Comparison of ENCODE assay signal across 16 cellular contexts in the genomic region with DNA sequence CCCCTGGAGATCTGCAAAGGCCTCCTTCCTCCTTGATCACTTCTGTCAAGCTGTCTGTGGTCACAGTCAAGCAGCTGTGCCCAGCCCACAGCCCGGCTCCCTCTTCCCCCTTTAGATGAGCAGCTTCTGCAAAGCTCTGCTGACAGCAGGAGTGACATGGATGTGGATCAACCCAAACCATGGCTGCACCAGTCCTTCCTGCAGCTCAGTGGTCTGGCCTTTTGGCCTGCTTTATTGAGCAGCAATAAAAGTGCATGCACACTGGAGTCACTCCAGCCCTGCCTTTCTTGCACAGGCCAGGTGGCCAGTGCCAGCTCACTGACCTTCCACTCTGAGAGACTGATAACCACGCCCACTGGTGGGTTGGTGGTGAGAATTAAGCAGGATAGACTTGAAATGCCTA.
A peak's percentile ranks its signal among the peaks of the same experiment; 100 is the strongest.
DNase-seq lines count a peak whose midpoint lies in the region; ATAC-seq and TF ChIP-seq lines count a peak whose summit lies in the region.
"Had no signal": no experiment of that assay in that cellular context is flagged by ENCODE, and none has a peak within 500 bp of the region (broad histone marks: within the 10 kb centered on the region; RNA-seq: fewer than 3 reads in every experiment).

No MANE protein-coding gene starts in this region.

- no peaks in the 10 kb centered on the region for H3K9me3 Mint-ChIP-seq in immature natural killer cell

- H3K27ac ChIP-seq in C4-2B (peak overlapping the region; percentile 52), adrenal gland (peak overlapping the region in 1 of 5 donors; percentile 2), RWPE1 (no peak overlapping the region)
- H3K27ac ChIP-seq: gastroesophageal sphincter, SJCRH30 had no signal

- 51 to 75% (median 62%) methylated on average over 2 of the region's 2 CpGs for WGBS in adrenal gland, 4 donors

- H3K36me3 Mint-ChIP-seq in immature natural killer cell = peaks cover 33 to 41% (median 38%) of the 10 kb centered on the region in 3 donors

- peaks cover 0 to 1% of the 10 kb centered on the region in 2 donors for H3K4me1 Mint-ChIP-seq in immature natural killer cell

- ATAC-seq in GM21360 (IDR thresholded peaks at IDR 0.05; ENCODE audit: unreplicated experiment) = no peak
- ATAC-seq: activated CD8-positive, alpha-beta T cell treated with anti-CD3 and anti-CD28 coated beads, Interleukin-2, amount 10 ng/mL, durations not matched to agents 7 days and 5 days had no signal

- POLR2A ChIA-PET in RWPE1 (lab: Yijun Ruan, JAX; ENCODE audit: low non-redundant PET) = no interaction called here

- CTCF ChIA-PET in RWPE1 (lab: Yijun Ruan, JAX) = no interaction called here

- H3K4me3 ChIP-seq in adrenal gland = no peak overlapping the region
- H3K4me3 ChIP-seq: gastroesophageal sphincter, SJCRH30 had no signal

- no peak for TF ChIP-seq CTCF in C4-2B (conservative IDR thresholded peaks at IDR 0.05)
- no peak for TF ChIP-seq CTCF in adrenal gland (IDR thresholded peaks at IDR 0.05)
- no peak for TF ChIP-seq CTCF in RWPE1 (conservative IDR thresholded peaks at IDR 0.05; ENCODE audit: low read depth)

- peaks cover 0 to 1% (median 0%) of the 10 kb centered on the region in 3 donors for H3K27me3 Mint-ChIP-seq in immature natural killer cell (ENCODE audit: low read depth in 3 of 3)

- TF ChIP-seq POLR2A in adrenal gland (IDR thresholded peaks at IDR 0.05) = no peak

- peaks cover 0 to 43% of the 10 kb centered on the region in 2 donors for H3K36me3 ChIP-seq in adrenal gland (replicated peaks in 1 of 2)

- no peak overlapping the region for H3K4me3 Mint-ChIP-seq in immature natural killer cell
- H3K4me3 Mint-ChIP-seq: activated CD8-positive, alpha-beta T cell treated with anti-CD3 and anti-CD28 coated beads, Interleukin-2, amount 10 ng/mL, durations not matched to agents 7 days and 5 days had no signal

- H3K9me3 ChIP-seq in adrenal gland (replicated peaks in 1 of 3) = no peaks in the 10 kb centered on the region
- H3K9me3 ChIP-seq: gastroesophageal sphincter, SJCRH30 had no signal

- no peak overlapping the region for H3K27ac Mint-ChIP-seq in immature natural killer cell
- H3K27ac Mint-ChIP-seq: activated CD8-positive, alpha-beta T cell treated with anti-CD3 and anti-CD28 coated beads, Interleukin-2, amount 10 ng/mL, durations not matched to agents 7 days and 5 days had no signal

- peaks cover 0 to 9% of the 10 kb centered on the region in 2 donors for H3K4me1 ChIP-seq in adrenal gland (replicated peaks in 1 of 2)
- H3K4me1 ChIP-seq: SJCRH30 had no signal

- H3K27me3 ChIP-seq in adrenal gland = no peaks in the 10 kb centered on the region
- H3K27me3 ChIP-seq: gastroesophageal sphincter, SJCRH30 had no signal

- intact Hi-C loops in adrenal gland (cut with DNase I) = no loop called here

- DNase-seq in LHCN-M2 (ENCODE audit: low read depth) (peak; percentile 48), adrenal gland (peak in 5 of 7 donors; percentile 45 to 65 (median 52)), medulla oblongata (ENCODE audit: extremely low spot score) (peak; percentile 55), immature natural killer cell (no peak), DMS 273 (lab: John Stamatoyannopoulos, UW; ENCODE audit: unreplicated experiment) (no peak), RWPE1 (ENCODE audit: low spot score) (no peak)
- DNase-seq: activated CD8-positive, alpha-beta T cell treated with anti-CD3 and anti-CD28 coated beads, Interleukin-2, amount 10 ng/mL, durations not matched to agents 7 days and 5 days; activated gamma-delta T cell; DMS79 treated with DMSO at 0.1 percent for 48 hours; effector memory CD4-positive, alpha-beta T cell; NCI-H2029; NCI-H526 treated with DMSO at 0.1 percent for 48 hours; SJCRH30 had no signal

Comparison
In these comparisons a context has a peak if more than half of its experiments do, and no peak if none do; other contexts are left out.
1. DNase-seq: peak in LHCN-M2 (single experiment), adrenal gland (5 of 7) and medulla oblongata (single experiment); none in immature natural killer cell (0 of 3), DMS 273 (single experiment) and RWPE1 (single experiment).